Comparison of ENCODE assay signal across 1 cellular context in genomic region chr6:89081423-89082322, GRCh38.
A peak's percentile ranks its signal among the peaks of the same experiment; 100 is the strongest.
TF ChIP-seq lines count a peak whose summit lies in the region.

No MANE protein-coding gene starts in this region.

TF ChIP-seq in HepG2, 621 proteins besides CTCF, POLR2A, EP300 and RAD21 (continued from another document and continues in another):
- 0 out of 2 replicates have a peak, but pooled peaks have one; percentile 37 for TF ChIP-seq POGK (CRISPR knock-in tag; conservative IDR thresholded peaks at IDR 0.05)
- no peak for TF ChIP-seq SMARCE1 (IDR thresholded peaks at IDR 0.05; ENCODE audit: borderline replicate concordance)
- TF ChIP-seq ZNF569 (CRISPR knock-in tag; IDR thresholded peaks at IDR 0.05; ENCODE audit: borderline replicate concordance): no peak
- TF ChIP-seq KMT2B (CRISPR knock-in tag; IDR thresholded peaks at IDR 0.05): peak; percentile 43; the same call in 1 of the 2 replicates
- TF ChIP-seq MIER2 (CRISPR knock-in tag; IDR thresholded peaks at IDR 0.05): 0 out of 2 replicates have a peak, but pooled peaks have one; percentile 33
- TF ChIP-seq ZNF570 (CRISPR knock-in tag; IDR thresholded peaks at IDR 0.05; ENCODE audit: borderline replicate concordance): no peak
- TF ChIP-seq ZNF652 (CRISPR knock-in tag; IDR thresholded peaks at IDR 0.05; ENCODE audit: borderline replicate concordance, low read depth): no peak
- TF ChIP-seq ZXDC (CRISPR knock-in tag; IDR thresholded peaks at IDR 0.05): peak; percentile 75; the same call in 1 of the 2 replicates
- no peak for TF ChIP-seq ZNF839 (CRISPR knock-in tag; IDR thresholded peaks at IDR 0.05; ENCODE audit: borderline replicate concordance)
- TF ChIP-seq AHR (CRISPR knock-in tag; IDR thresholded peaks at IDR 0.05): no peak; the same call in 1 of the 2 replicates
- no peak for TF ChIP-seq NR2F6 (IDR thresholded peaks at IDR 0.05)
- peak; percentile 52 for TF ChIP-seq NR2F6 (CRISPR knock-in tag; IDR thresholded peaks at IDR 0.05)
- TF ChIP-seq DMTF1 (CRISPR knock-in tag; IDR thresholded peaks at IDR 0.05): no peak
- TF ChIP-seq MATR3 (CRISPR knock-in tag; IDR thresholded peaks at IDR 0.05): no peak
- TF ChIP-seq PATZ1 (CRISPR knock-in tag; IDR thresholded peaks at IDR 0.05): peak; percentile 93
- no peak for TF ChIP-seq TEAD2 (CRISPR knock-in tag; IDR thresholded peaks at IDR 0.05)
- TF ChIP-seq KDM2A (CRISPR knock-in tag; IDR thresholded peaks at IDR 0.05; ENCODE audit: borderline replicate concordance, low read depth): peak; percentile 91
- no peak; the same call in none of the 2 replicates for TF ChIP-seq ZNF275 (CRISPR knock-in tag; IDR thresholded peaks at IDR 0.05; ENCODE audit: borderline replicate concordance)
- TF ChIP-seq ZNF773 (CRISPR knock-in tag; IDR thresholded peaks at IDR 0.05; ENCODE audit: borderline replicate concordance): 0 out of 2 replicates have a peak, but pooled peaks have one; percentile 7
- no peak for TF ChIP-seq ZEB1 (IDR thresholded peaks at IDR 0.05; ENCODE audit: insufficient replicate concordance, low read depth)
- TF ChIP-seq PHF21A (CRISPR knock-in tag; IDR thresholded peaks at IDR 0.05): peak; percentile 94
- TF ChIP-seq ZNF276 (CRISPR knock-in tag; IDR thresholded peaks at IDR 0.05; ENCODE audit: low read depth): no peak
- no peak for TF ChIP-seq ZBTB49 (CRISPR knock-in tag; IDR thresholded peaks at IDR 0.05; ENCODE audit: borderline replicate concordance)
- no peak for TF ChIP-seq ZNF292 (CRISPR knock-in tag; IDR thresholded peaks at IDR 0.05; ENCODE audit: borderline replicate concordance, low read depth)
- peak; percentile 39; the same call in 1 of the 2 replicates for TF ChIP-seq CBFB (CRISPR knock-in tag; IDR thresholded peaks at IDR 0.05)
- TF ChIP-seq XRCC5 (optimal IDR thresholded peaks at IDR 0.05; ENCODE audit: low read length): no peak
- peak; percentile 81 for TF ChIP-seq NFYB (CRISPR knock-in tag; IDR thresholded peaks at IDR 0.05)
- TF ChIP-seq ZNF580 (CRISPR knock-in tag; IDR thresholded peaks at IDR 0.05; ENCODE audit: borderline replicate concordance, low read depth): peak; percentile 83; the same call in 1 of the 2 replicates
- no peak for TF ChIP-seq GPBP1L1 (CRISPR knock-in tag; IDR thresholded peaks at IDR 0.05)
- TF ChIP-seq CREM (IDR thresholded peaks at IDR 0.05): peak; percentile 11; the same call in 1 of the 2 replicates
- no peak for TF ChIP-seq CREM (CRISPR knock-in tag; IDR thresholded peaks at IDR 0.05)
- no peak for TF ChIP-seq CENPBD1 (CRISPR knock-in tag; IDR thresholded peaks at IDR 0.05; ENCODE audit: borderline replicate concordance, low read depth)
- TF ChIP-seq TCF12 (IDR thresholded peaks at IDR 0.05): no peak
- TF ChIP-seq TCF12 (CRISPR knock-in tag; IDR thresholded peaks at IDR 0.05): no peak; the same call in 1 of the 2 replicates
- TF ChIP-seq KLF6 (CRISPR knock-in tag; IDR thresholded peaks at IDR 0.05): peak; percentile 66; the same call in 1 of the 2 replicates
- TF ChIP-seq ELF4 (CRISPR knock-in tag; IDR thresholded peaks at IDR 0.05; ENCODE audit: borderline replicate concordance): no peak
- TF ChIP-seq TAF1 (CRISPR knock-in tag; IDR thresholded peaks at IDR 0.05): peak; percentile 79
- TF ChIP-seq CBX1 (IDR thresholded peaks at IDR 0.05; ENCODE audit: low read depth): no peak
- TF ChIP-seq TEF (CRISPR knock-in tag; IDR thresholded peaks at IDR 0.05): no peak; the same call in 1 of the 2 replicates
- TF ChIP-seq DR1 (CRISPR knock-in tag; IDR thresholded peaks at IDR 0.05): no peak
- TF ChIP-seq ZNF597 (CRISPR knock-in tag; IDR thresholded peaks at IDR 0.05): no peak
- TF ChIP-seq KMT2A (CRISPR knock-in tag; IDR thresholded peaks at IDR 0.05): peak; percentile 82
- TF ChIP-seq ZNF382 (CRISPR knock-in tag; IDR thresholded peaks at IDR 0.05; ENCODE audit: borderline replicate concordance): no peak
- TF ChIP-seq PTBP1 (IDR thresholded peaks at IDR 0.05; ENCODE audit: low read depth, low read length, poor library complexity, severe bottlenecking): peak; percentile 36
